In genomic region chr20:5216663-5217062, GRCh38 we compare ENCODE assay signal across 13 cellular contexts.
"Had no signal": no experiment of that assay in that cellular context is flagged by ENCODE, and none has a peak within 500 bp of the region (broad histone marks: within the 10 kb centered on the region; RNA-seq: fewer than 3 reads in every experiment).

No MANE protein-coding gene starts in this region.

- H3K27ac ChIP-seq: cardiac muscle cell, epithelial cell of prostate, upper lobe of right lung had no signal

- H3K27me3 ChIP-seq: cardiac muscle cell, dorsolateral prefrontal cortex, spleen, upper lobe of right lung had no signal

- H3K36me3 ChIP-seq: cardiac muscle cell, upper lobe of right lung had no signal

- H3K4me3 ChIP-seq: cardiac muscle cell, dorsolateral prefrontal cortex, spleen, upper lobe of right lung had no signal

- DNase-seq: activated CD4-positive, alpha-beta memory T cell treated with anti-CD3 and anti-CD28 coated beads for 36 hours; activated naive CD4-positive, alpha-beta T cell; activated naive CD8-positive, alpha-beta T cell treated with anti-CD3 and anti-CD28 coated beads, Interleukin-2, amount 10 ng/mL, durations not matched to agents 7 days and 5 days; activated T-cell treated with anti-CD3 and anti-CD28 coated beads for 4 hours; foreskin melanocyte; kidney glomerular epithelial cell; SK-N-SH; spleen; stimulated activated naive B cell treated with anti-CD40 and anti-IgM and Interleukin-4, amounts not matched to agents 10 μg/mL and 1 μg/mL and 100 μg/mL, for 72 hours; upper lobe of right lung had no signal

- H3K9me3 ChIP-seq: SK-N-SH, spleen, upper lobe of right lung had no signal

- ATAC-seq: stimulated activated naive B cell treated with anti-CD40 and anti-IgM and Interleukin-4, amounts not matched to agents 10 μg/mL and 1 μg/mL and 100 μg/mL, for 72 hours had no signal
